In genomic region chr4:74167585-74167984, GRCh38 we compare ENCODE assay signal across 1 cellular context.
TF ChIP-seq lines count a peak whose summit lies in the region.

No MANE protein-coding gene starts in this region.

TF ChIP-seq in PFSK-1, 5 proteins besides CTCF, POLR2A, EP300 and RAD21 (continued from another document):
- TF ChIP-seq REST (IDR thresholded peaks at IDR 0.05; ENCODE audit: insufficient read depth in 1 of 2, low read depth in 2 of 2, low read length in 2 of 2) = no peak
- TF ChIP-seq TAF1 (IDR thresholded peaks at IDR 0.05; ENCODE audit: borderline replicate concordance, insufficient read depth, low read length) = no peak
TF ChIP-seq in PFSK-1: peak in this region for 1.
